1 cellular context compared by ENCODE assay signal in the genomic region with DNA sequence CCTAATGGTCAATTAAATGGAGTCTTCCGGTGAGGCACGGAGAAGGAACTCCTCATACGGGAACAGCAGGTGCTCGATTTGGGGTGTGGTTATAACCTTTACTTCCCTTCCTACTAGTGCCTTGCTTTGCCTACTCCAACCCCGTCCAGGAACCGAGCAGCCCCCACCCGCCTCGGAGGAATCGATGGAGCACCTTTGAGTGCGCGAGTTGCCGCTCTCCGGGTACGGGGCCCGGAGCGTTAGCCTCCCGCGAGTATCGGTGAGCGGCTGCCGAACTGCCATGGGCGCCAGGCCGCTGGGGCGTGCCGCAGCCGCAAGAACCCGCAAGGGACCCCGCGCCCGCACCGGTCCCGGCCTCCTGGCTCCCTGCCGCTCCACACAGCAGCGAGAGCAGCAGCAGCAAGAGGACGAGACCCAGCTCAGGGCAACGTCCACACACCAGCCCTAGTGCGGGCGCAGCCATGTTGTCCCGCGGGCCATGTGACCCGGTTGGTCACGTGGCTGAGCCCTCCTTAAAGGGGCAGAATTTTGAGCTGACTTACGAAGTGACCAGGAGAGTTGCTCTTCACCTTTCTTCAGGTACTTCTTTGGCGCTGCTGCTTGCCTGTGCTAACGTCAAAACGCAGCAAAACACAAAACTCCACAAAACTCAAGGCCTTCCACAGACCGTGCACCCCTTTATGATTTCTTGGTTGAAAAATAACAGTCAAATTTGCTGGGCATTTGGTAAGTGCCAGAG.
TF ChIP-seq lines count a peak whose summit lies in the region.

A gene (minus strand): TSS at position 487 of the 739 bp plus-strand sequence. CDS start 24 bp downstream, at position 463.

TF ChIP-seq in K562, 482 proteins besides CTCF, POLR2A, EP300 and RAD21 (continued from another document and continues in another):
- TF ChIP-seq, protein P1, sequence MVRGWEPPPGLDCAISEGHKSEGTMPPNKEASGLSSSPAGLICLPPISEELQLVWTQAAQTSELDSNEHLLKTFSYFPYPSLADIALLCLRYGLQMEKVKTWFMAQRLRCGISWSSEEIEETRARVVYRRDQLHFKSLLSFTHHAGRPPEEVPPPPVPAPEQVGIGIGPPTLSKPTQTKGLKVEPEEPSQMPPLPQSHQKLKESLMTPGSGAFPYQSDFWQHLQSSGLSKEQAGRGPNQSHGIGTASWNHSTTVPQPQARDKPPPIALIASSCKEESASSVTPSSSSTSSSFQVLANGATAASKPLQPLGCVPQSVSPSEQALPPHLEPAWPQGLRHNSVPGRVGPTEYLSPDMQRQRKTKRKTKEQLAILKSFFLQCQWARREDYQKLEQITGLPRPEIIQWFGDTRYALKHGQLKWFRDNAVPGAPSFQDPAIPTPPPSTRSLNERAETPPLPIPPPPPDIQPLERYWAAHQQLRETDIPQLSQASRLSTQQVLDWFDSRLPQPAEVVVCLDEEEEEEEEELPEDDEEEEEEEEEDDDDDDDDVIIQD (CRISPR knock-in tag; IDR thresholded peaks at IDR 0.05): no peak
- TF ChIP-seq ILK (tag; IDR thresholded peaks at IDR 0.05; ENCODE audit: borderline replicate concordance, low read depth) (no peak), GATAD2A (IDR thresholded peaks at IDR 0.05) (no peak), ZNF311 (CRISPR knock-in tag; IDR thresholded peaks at IDR 0.05) (no peak), CSDE1 (IDR thresholded peaks at IDR 0.05) (peak in 1 of 2 experiments; percentile 39; a peak in 2 of 4 replicates), TBP (optimal IDR thresholded peaks at IDR 0.05; ENCODE audit: low read depth, low read length) (peak; percentile 97), HMG20A (CRISPR knock-in tag; conservative IDR thresholded peaks at IDR 0.05) (no peak), YY1 (IDR thresholded peaks at IDR 0.05; ENCODE audit: borderline replicate concordance in 1 of 3, control insufficient read depth in 1 of 3, extremely low read depth in 1 of 3, insufficient read depth in 3 of 3, insufficient read length in 1 of 3, insufficient replicate concordance in 2 of 3, low read depth in 1 of 3, low read length in 2 of 3) (peak; percentile 99 to 100 (median 99)), ZFX (CRISPR knock-in tag; IDR thresholded peaks at IDR 0.05) (peak; percentile 99), NR2F6 (CRISPR knock-in tag; IDR thresholded peaks at IDR 0.05) (no peak), POLR3G (IDR thresholded peaks at IDR 0.05; ENCODE audit: extremely low read depth, insufficient read length, insufficient replicate concordance) (no peak), RFX5 (IDR thresholded peaks at IDR 0.05; ENCODE audit: low read depth, low read length) (no peak), ZNF41 (CRISPR knock-in tag; conservative IDR thresholded peaks at IDR 0.05) (no peak), PCBP2 (IDR thresholded peaks at IDR 0.05; ENCODE audit: low read depth, low read length, poor library complexity, severe bottlenecking) (no peak), U2AF2 (optimal IDR thresholded peaks at IDR 0.05; ENCODE audit: low read depth, low read length) (no peak), POLR2AphosphoS5 (IDR thresholded peaks at IDR 0.05; ENCODE audit: control insufficient read depth, insufficient read depth, low read depth, low read length) (peak; percentile 74), CC2D1A (IDR thresholded peaks at IDR 0.05) (no peak), HMG20B (CRISPR knock-in tag; IDR thresholded peaks at IDR 0.05) (no peak), ZNF324 (CRISPR knock-in tag; IDR thresholded peaks at IDR 0.05) (no peak), ZFP36 (IDR thresholded peaks at IDR 0.05; ENCODE audit: low read depth, low read length, partially characterized antibody) (peak; percentile 2), TEAD1 (CRISPR knock-in tag; IDR thresholded peaks at IDR 0.05) (peak; percentile 75 to 83; a peak in 2 of 4 replicates), SREBF1 (IDR thresholded peaks at IDR 0.05; ENCODE audit: borderline replicate concordance, low read depth, low read length) (peak; percentile 63; the same call in 1 of the 2 replicates), FUS (optimal IDR thresholded peaks at IDR 0.05; ENCODE audit: low read depth, low read length) (no peak), MBD2 (IDR thresholded peaks at IDR 0.05; ENCODE audit: borderline replicate concordance, low read depth) (peak; percentile 78; the same call in 1 of the 2 replicates), ZNF165 (CRISPR knock-in tag; IDR thresholded peaks at IDR 0.05; ENCODE audit: borderline replicate concordance) (no peak), ARID1B (IDR thresholded peaks at IDR 0.05) (no peak)
- TF ChIP-seq, protein P2, sequence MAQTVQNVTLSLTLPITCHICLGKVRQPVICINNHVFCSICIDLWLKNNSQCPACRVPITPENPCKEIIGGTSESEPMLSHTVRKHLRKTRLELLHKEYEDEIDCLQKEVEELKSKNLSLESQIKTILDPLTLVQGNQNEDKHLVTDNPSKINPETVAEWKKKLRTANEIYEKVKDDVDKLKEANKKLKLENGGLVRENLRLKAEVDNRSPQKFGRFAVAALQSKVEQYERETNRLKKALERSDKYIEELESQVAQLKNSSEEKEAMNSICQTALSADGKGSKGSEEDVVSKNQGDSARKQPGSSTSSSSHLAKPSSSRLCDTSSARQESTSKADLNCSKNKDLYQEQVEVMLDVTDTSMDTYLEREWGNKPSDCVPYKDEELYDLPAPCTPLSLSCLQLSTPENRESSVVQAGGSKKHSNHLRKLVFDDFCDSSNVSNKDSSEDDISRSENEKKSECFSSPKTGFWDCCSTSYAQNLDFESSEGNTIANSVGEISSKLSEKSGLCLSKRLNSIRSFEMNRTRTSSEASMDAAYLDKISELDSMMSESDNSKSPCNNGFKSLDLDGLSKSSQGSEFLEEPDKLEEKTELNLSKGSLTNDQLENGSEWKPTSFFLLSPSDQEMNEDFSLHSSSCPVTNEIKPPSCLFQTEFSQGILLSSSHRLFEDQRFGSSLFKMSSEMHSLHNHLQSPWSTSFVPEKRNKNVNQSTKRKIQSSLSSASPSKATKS (CRISPR knock-in tag; IDR thresholded peaks at IDR 0.05): no peak
- TF ChIP-seq, protein P3, sequence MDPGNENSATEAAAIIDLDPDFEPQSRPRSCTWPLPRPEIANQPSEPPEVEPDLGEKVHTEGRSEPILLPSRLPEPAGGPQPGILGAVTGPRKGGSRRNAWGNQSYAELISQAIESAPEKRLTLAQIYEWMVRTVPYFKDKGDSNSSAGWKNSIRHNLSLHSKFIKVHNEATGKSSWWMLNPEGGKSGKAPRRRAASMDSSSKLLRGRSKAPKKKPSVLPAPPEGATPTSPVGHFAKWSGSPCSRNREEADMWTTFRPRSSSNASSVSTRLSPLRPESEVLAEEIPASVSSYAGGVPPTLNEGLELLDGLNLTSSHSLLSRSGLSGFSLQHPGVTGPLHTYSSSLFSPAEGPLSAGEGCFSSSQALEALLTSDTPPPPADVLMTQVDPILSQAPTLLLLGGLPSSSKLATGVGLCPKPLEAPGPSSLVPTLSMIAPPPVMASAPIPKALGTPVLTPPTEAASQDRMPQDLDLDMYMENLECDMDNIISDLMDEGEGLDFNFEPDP (CRISPR knock-in tag; IDR thresholded peaks at IDR 0.05): no peak
- TF ChIP-seq, protein P4, sequence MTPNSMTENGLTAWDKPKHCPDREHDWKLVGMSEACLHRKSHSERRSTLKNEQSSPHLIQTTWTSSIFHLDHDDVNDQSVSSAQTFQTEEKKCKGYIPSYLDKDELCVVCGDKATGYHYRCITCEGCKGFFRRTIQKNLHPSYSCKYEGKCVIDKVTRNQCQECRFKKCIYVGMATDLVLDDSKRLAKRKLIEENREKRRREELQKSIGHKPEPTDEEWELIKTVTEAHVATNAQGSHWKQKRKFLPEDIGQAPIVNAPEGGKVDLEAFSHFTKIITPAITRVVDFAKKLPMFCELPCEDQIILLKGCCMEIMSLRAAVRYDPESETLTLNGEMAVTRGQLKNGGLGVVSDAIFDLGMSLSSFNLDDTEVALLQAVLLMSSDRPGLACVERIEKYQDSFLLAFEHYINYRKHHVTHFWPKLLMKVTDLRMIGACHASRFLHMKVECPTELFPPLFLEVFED (CRISPR knock-in tag; conservative IDR thresholded peaks at IDR 0.05): 0 out of 2 replicates have a peak, but pooled peaks have one; percentile 19
- TF ChIP-seq, protein P5, sequence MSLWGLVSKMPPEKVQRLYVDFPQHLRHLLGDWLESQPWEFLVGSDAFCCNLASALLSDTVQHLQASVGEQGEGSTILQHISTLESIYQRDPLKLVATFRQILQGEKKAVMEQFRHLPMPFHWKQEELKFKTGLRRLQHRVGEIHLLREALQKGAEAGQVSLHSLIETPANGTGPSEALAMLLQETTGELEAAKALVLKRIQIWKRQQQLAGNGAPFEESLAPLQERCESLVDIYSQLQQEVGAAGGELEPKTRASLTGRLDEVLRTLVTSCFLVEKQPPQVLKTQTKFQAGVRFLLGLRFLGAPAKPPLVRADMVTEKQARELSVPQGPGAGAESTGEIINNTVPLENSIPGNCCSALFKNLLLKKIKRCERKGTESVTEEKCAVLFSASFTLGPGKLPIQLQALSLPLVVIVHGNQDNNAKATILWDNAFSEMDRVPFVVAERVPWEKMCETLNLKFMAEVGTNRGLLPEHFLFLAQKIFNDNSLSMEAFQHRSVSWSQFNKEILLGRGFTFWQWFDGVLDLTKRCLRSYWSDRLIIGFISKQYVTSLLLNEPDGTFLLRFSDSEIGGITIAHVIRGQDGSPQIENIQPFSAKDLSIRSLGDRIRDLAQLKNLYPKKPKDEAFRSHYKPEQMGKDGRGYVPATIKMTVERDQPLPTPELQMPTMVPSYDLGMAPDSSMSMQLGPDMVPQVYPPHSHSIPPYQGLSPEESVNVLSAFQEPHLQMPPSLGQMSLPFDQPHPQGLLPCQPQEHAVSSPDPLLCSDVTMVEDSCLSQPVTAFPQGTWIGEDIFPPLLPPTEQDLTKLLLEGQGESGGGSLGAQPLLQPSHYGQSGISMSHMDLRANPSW (CRISPR knock-in tag; IDR thresholded peaks at IDR 0.05): peak; percentile 84
- TF ChIP-seq, protein P6, sequence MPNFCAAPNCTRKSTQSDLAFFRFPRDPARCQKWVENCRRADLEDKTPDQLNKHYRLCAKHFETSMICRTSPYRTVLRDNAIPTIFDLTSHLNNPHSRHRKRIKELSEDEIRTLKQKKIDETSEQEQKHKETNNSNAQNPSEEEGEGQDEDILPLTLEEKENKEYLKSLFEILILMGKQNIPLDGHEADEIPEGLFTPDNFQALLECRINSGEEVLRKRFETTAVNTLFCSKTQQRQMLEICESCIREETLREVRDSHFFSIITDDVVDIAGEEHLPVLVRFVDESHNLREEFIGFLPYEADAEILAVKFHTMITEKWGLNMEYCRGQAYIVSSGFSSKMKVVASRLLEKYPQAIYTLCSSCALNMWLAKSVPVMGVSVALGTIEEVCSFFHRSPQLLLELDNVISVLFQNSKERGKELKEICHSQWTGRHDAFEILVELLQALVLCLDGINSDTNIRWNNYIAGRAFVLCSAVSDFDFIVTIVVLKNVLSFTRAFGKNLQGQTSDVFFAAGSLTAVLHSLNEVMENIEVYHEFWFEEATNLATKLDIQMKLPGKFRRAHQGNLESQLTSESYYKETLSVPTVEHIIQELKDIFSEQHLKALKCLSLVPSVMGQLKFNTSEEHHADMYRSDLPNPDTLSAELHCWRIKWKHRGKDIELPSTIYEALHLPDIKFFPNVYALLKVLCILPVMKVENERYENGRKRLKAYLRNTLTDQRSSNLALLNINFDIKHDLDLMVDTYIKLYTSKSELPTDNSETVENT (CRISPR knock-in tag; IDR thresholded peaks at IDR 0.05): no peak
- TF ChIP-seq, protein P7, sequence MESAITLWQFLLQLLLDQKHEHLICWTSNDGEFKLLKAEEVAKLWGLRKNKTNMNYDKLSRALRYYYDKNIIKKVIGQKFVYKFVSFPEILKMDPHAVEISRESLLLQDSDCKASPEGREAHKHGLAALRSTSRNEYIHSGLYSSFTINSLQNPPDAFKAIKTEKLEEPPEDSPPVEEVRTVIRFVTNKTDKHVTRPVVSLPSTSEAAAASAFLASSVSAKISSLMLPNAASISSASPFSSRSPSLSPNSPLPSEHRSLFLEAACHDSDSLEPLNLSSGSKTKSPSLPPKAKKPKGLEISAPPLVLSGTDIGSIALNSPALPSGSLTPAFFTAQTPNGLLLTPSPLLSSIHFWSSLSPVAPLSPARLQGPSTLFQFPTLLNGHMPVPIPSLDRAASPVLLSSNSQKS (CRISPR knock-in tag; IDR thresholded peaks at IDR 0.05): no peak
- TF ChIP-seq, protein P8, sequence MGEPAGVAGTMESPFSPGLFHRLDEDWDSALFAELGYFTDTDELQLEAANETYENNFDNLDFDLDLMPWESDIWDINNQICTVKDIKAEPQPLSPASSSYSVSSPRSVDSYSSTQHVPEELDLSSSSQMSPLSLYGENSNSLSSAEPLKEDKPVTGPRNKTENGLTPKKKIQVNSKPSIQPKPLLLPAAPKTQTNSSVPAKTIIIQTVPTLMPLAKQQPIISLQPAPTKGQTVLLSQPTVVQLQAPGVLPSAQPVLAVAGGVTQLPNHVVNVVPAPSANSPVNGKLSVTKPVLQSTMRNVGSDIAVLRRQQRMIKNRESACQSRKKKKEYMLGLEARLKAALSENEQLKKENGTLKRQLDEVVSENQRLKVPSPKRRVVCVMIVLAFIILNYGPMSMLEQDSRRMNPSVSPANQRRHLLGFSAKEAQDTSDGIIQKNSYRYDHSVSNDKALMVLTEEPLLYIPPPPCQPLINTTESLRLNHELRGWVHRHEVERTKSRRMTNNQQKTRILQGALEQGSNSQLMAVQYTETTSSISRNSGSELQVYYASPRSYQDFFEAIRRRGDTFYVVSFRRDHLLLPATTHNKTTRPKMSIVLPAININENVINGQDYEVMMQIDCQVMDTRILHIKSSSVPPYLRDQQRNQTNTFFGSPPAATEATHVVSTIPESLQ (CRISPR knock-in tag; IDR thresholded peaks at IDR 0.05): 0 out of 2 replicates have a peak, but pooled peaks have one; percentile 41
- TF ChIP-seq, protein P9, sequence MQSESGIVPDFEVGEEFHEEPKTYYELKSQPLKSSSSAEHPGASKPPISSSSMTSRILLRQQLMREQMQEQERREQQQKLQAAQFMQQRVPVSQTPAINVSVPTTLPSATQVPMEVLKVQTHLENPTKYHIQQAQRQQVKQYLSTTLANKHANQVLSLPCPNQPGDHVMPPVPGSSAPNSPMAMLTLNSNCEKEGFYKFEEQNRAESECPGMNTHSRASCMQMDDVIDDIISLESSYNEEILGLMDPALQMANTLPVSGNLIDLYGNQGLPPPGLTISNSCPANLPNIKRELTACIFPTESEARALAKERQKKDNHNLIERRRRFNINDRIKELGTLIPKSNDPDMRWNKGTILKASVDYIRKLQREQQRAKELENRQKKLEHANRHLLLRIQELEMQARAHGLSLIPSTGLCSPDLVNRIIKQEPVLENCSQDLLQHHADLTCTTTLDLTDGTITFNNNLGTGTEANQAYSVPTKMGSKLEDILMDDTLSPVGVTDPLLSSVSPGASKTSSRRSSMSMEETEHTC (IDR thresholded peaks at IDR 0.05): peak; percentile 81
- TF ChIP-seq, protein P10, sequence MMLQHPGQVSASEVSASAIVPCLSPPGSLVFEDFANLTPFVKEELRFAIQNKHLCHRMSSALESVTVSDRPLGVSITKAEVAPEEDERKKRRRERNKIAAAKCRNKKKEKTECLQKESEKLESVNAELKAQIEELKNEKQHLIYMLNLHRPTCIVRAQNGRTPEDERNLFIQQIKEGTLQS (IDR thresholded peaks at IDR 0.05): peak; percentile 53; the same call in 1 of the 2 replicates
- TF ChIP-seq, protein P10 (CRISPR knock-in tag; conservative IDR thresholded peaks at IDR 0.05): no peak
- TF ChIP-seq, protein P11, sequence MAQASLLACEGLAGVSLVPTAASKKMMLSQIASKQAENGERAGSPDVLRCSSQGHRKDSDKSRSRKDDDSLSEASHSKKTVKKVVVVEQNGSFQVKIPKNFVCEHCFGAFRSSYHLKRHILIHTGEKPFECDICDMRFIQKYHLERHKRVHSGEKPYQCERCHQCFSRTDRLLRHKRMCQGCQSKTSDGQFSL (CRISPR knock-in tag; IDR thresholded peaks at IDR 0.05): 0 out of 2 replicates have a peak, but pooled peaks have one; percentile 39
- TF ChIP-seq, protein P11 (tag; IDR thresholded peaks at IDR 0.05): no peak
